In the genomic region with DNA sequence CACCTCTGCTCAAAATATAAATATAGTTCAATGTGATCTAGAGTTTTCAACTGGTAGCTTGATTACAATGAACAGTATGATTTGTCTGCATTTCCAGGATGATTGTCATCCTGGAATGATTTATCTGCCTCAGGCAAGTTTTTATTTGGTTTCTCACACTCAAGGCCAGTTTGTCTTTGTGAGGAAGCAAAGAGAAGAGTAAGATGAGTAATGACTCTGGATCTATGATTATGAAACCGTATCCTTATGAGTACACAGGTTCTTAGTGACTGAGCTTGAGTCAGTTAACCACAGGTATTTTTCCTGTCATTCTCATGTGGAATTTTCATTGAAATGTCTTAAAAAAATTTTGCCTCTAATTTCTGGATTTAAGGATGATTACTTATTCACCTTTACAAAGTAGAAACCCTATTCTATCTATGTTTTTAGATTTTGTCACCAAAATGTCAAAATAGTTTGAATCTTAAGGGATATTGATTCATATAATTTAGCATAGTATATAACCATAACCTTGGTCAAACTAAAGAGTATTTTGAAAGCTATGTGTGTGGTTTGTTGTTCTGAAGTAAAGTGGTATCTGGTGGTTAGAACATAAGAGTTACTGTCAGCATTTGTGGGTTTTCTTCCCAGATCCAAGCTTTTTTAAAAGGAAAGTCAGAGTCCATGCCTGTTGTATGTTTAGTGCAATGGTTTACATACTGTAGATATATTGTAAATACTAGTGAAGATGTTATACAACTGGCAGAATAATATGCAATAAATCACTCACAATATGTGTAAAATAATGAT, we compare ENCODE assay signal across 1 cellular context.
A peak's percentile ranks its signal among the peaks of the same experiment; 100 is the strongest.
TF ChIP-seq lines count a peak whose summit lies in the region.

No MANE protein-coding gene starts in this region.

TF ChIP-seq in HCT116, 20 proteins besides CTCF, POLR2A, EP300 and RAD21 (continued from another document):
- TF ChIP-seq, protein P1, sequence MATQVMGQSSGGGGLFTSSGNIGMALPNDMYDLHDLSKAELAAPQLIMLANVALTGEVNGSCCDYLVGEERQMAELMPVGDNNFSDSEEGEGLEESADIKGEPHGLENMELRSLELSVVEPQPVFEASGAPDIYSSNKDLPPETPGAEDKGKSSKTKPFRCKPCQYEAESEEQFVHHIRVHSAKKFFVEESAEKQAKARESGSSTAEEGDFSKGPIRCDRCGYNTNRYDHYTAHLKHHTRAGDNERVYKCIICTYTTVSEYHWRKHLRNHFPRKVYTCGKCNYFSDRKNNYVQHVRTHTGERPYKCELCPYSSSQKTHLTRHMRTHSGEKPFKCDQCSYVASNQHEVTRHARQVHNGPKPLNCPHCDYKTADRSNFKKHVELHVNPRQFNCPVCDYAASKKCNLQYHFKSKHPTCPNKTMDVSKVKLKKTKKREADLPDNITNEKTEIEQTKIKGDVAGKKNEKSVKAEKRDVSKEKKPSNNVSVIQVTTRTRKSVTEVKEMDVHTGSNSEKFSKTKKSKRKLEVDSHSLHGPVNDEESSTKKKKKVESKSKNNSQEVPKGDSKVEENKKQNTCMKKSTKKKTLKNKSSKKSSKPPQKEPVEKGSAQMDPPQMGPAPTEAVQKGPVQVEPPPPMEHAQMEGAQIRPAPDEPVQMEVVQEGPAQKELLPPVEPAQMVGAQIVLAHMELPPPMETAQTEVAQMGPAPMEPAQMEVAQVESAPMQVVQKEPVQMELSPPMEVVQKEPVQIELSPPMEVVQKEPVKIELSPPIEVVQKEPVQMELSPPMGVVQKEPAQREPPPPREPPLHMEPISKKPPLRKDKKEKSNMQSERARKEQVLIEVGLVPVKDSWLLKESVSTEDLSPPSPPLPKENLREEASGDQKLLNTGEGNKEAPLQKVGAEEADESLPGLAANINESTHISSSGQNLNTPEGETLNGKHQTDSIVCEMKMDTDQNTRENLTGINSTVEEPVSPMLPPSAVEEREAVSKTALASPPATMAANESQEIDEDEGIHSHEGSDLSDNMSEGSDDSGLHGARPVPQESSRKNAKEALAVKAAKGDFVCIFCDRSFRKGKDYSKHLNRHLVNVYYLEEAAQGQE (IDR thresholded peaks at IDR 0.05; ENCODE audit: low read depth) = no peak
- peak; percentile 100 for TF ChIP-seq FOSL1 (IDR thresholded peaks at IDR 0.05; ENCODE audit: low read depth)
- TF ChIP-seq SRF (IDR thresholded peaks at IDR 0.05; ENCODE audit: low read depth) = peak; percentile 87
- peak; percentile 79 for TF ChIP-seq TCF7L2 (IDR thresholded peaks at IDR 0.05; ENCODE audit: borderline replicate concordance, extremely low read depth, insufficient read depth, insufficient read length)
- peak; percentile 99 for TF ChIP-seq JUND (IDR thresholded peaks at IDR 0.05)
- no peak for TF ChIP-seq ZNF274 (IDR thresholded peaks at IDR 0.05; ENCODE audit: low read depth, low read length)
- peak; percentile 54; the same call in 1 of the 2 replicates for TF ChIP-seq POLR2AphosphoS5 (IDR thresholded peaks at IDR 0.05; ENCODE audit: low read depth, low read length)
- peak; percentile 100 for TF ChIP-seq CEBPB (IDR thresholded peaks at IDR 0.05; ENCODE audit: low read depth)
- no peak for TF ChIP-seq ZFX (IDR thresholded peaks at IDR 0.05)
- TF ChIP-seq, protein P2, sequence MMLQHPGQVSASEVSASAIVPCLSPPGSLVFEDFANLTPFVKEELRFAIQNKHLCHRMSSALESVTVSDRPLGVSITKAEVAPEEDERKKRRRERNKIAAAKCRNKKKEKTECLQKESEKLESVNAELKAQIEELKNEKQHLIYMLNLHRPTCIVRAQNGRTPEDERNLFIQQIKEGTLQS (IDR thresholded peaks at IDR 0.05) = peak; percentile 85
- TF ChIP-seq ELF1 (IDR thresholded peaks at IDR 0.05; ENCODE audit: borderline replicate concordance, low read depth) = peak; percentile 20; the same call in 1 of the 2 replicates
- peak; percentile 44 for TF ChIP-seq YY1 (IDR thresholded peaks at IDR 0.05; ENCODE audit: extremely low read depth, insufficient replicate concordance, low read depth, low read length)
- TF ChIP-seq SP1 (IDR thresholded peaks at IDR 0.05; ENCODE audit: low read depth) = peak; percentile 99
- peak; percentile 93 for TF ChIP-seq CBX3 (IDR thresholded peaks at IDR 0.05; ENCODE audit: low read depth)
- TF ChIP-seq, protein P3, sequence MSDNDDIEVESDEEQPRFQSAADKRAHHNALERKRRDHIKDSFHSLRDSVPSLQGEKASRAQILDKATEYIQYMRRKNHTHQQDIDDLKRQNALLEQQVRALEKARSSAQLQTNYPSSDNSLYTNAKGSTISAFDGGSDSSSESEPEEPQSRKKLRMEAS (IDR thresholded peaks at IDR 0.05) = peak; percentile 30
